ENCODE assay signal across 8 cellular contexts in the genomic region with DNA sequence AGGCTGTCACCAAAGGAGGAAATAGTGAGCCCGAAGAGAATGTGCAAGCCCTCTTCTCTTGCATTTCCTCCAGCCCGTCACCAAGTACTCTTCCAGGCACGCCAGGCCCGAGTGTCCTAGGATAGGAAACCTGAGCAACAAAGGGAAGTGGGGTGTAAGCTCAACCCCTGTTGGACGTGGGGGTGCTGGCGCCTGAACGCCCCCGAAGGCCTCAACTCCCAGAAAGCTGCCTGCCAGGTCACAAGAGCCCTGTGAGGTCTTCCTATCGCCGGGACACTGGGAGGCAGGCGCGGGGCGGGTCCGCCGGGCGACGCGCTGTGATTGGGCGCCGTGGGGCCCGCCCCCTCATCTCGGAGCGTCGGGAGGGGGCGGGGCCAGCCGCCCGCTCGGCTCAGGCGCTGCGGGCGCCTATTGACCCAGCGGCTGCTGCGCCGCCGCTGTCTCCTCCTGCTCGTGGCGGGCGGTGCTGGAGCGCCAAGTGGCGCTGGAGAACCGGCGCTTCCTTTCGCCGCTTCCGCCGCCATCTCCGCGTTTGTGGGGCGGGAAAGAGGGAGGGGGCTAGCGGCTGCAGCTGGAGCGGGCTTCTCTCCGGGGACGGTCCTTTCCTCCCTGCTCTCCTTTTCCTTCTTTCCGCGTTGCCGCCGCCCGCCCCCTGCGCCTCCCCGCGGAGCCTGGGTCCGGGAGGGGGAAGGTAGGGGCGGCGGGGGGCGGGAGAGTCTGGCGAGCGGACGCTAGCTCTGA. TPM values are rescaled to one million over a fixed set of nuclear protein-coding genes. Genes with fewer than 3 reads are reported as not detected.
DNase-seq lines count a peak whose midpoint lies in the region; ATAC-seq and TF ChIP-seq lines count a peak whose summit lies in the region.

No MANE protein-coding gene starts in this region.

- H2AFZ ChIP-seq in GM23248 = peak overlapping the region; percentile 95
- peak overlapping the region; percentile 100 for H2AFZ ChIP-seq in Karpas-422 (ENCODE audit: low read length)

- H3K27ac ChIP-seq in GM23248 = peak overlapping the region; percentile 85
- H3K27ac ChIP-seq in Karpas-422 (ENCODE audit: low read length) = peak overlapping the region; percentile 46; the same call in 1 of the 2 replicates

- peak overlapping the region; percentile 91 for H3K27ac Mint-ChIP-seq in activated T-helper 2 cell treated with anti-CD3 and anti-CD28 coated beads, Interferon-gamma antibody, Interleukin-2, Interleukin-4, amounts not matched to agents 10 μg/mL and 5 μg/mL and 100 μg/mL, durations not matched to agents 14 hours and 24 hours and 36 hours
- H3K27ac Mint-ChIP-seq in nephron = peak overlapping the region; percentile 93 to 99 (median 99)
- H3K27ac Mint-ChIP-seq in stimulated activated naive CD8-positive, alpha-beta T cell treated with anti-CD3 and anti-CD28 coated beads, Interleukin-15, amount 100 ng/mL, for 72 hours = peak overlapping the region; percentile 91 to 93

- peak overlapping the region; percentile 84 for H3K9ac ChIP-seq in GM23248
- H3K9ac ChIP-seq in Karpas-422 (ENCODE audit: low read length) = peak overlapping the region; percentile 75

- H3K9me2 ChIP-seq in GM23248 (ENCODE audit: insufficient read depth) (no peaks in the 10 kb centered on the region), Karpas-422 (replicated peaks; ENCODE audit: insufficient read depth, low read length) (no peaks in the 10 kb centered on the region)

- H3K79me2 ChIP-seq in GM23248 (ENCODE audit: insufficient read depth) = peaks cover 39% of the 10 kb centered on the region
- no peaks in the 10 kb centered on the region for H3K79me2 ChIP-seq in Karpas-422 (ENCODE audit: low read length)

- H4K20me1 ChIP-seq in GM23248 (ENCODE audit: insufficient read depth) = no peaks in the 10 kb centered on the region
- H4K20me1 ChIP-seq in Karpas-422 (ENCODE audit: insufficient read depth, low read depth, low read length) = peaks cover 11% of the 10 kb centered on the region; the same call in 1 of the 2 replicates

- H3K36me3 Mint-ChIP-seq in activated T-helper 2 cell treated with anti-CD3 and anti-CD28 coated beads, Interferon-gamma antibody, Interleukin-2, Interleukin-4, amounts not matched to agents 10 μg/mL and 5 μg/mL and 100 μg/mL, durations not matched to agents 14 hours and 24 hours and 36 hours (ENCODE audit: low read depth) = peaks cover 10% of the 10 kb centered on the region
- peaks cover 4% of the 10 kb centered on the region for H3K36me3 Mint-ChIP-seq in nephron (ENCODE audit: low read depth)

- peaks cover 24% of the 10 kb centered on the region for H3K4me1 ChIP-seq in GM23248 (ENCODE audit: insufficient read depth)
- H3K4me1 ChIP-seq in Karpas-422 (ENCODE audit: low read length) = peaks cover 22% of the 10 kb centered on the region

- peaks cover 34% of the 10 kb centered on the region for H3K4me1 Mint-ChIP-seq in activated T-helper 2 cell treated with anti-CD3 and anti-CD28 coated beads, Interferon-gamma antibody, Interleukin-2, Interleukin-4, amounts not matched to agents 10 μg/mL and 5 μg/mL and 100 μg/mL, durations not matched to agents 14 hours and 24 hours and 36 hours (ENCODE audit: low read depth)
- peaks cover 30% of the 10 kb centered on the region for H3K4me1 Mint-ChIP-seq in nephron
- peaks cover 33% of the 10 kb centered on the region for H3K4me1 Mint-ChIP-seq in stimulated activated naive CD8-positive, alpha-beta T cell treated with anti-CD3 and anti-CD28 coated beads, Interleukin-15, amount 100 ng/mL, for 72 hours

- no peak for TF ChIP-seq CTCF in nephron (IDR thresholded peaks at IDR 0.05; ENCODE audit: unreplicated experiment in 3 of 3)

- intact Hi-C loops in activated T-helper 2 cell treated with anti-CD3 and anti-CD28 coated beads, Interferon-gamma antibody, Interleukin-2, Interleukin-4, amounts not matched to agents 10 μg/mL and 5 μg/mL and 100 μg/mL, durations not matched to agents 14 hours and 24 hours and 36 hours (cut with micrococcal nuclease) = loop anchor here (2.0 to 5.0 kb wide), 2 partner anchors 32 to 633 kb away; no protein-coding TSS in a partner anchor

- H3K27me3 ChIP-seq in GM23248 (replicated peaks; ENCODE audit: insufficient read depth) (no peaks in the 10 kb centered on the region), Karpas-422 (ENCODE audit: low read length) (0 out of 2 replicates have a peak, but pooled peaks cover 3% of the 10 kb centered on the region)

- no peaks in the 10 kb centered on the region for H3K36me3 ChIP-seq in GM23248 (ENCODE audit: low read depth)
- H3K36me3 ChIP-seq in Karpas-422 (ENCODE audit: insufficient read depth, low read length) = no peaks in the 10 kb centered on the region

- peak overlapping the region; percentile 86 for H3K4me3 Mint-ChIP-seq in activated T-helper 2 cell treated with anti-CD3 and anti-CD28 coated beads, Interferon-gamma antibody, Interleukin-2, Interleukin-4, amounts not matched to agents 10 μg/mL and 5 μg/mL and 100 μg/mL, durations not matched to agents 14 hours and 24 hours and 36 hours (ENCODE audit: low read depth)
- peak overlapping the region; percentile 90 to 94 (median 93) for H3K4me3 Mint-ChIP-seq in nephron
- H3K4me3 Mint-ChIP-seq in stimulated activated naive CD8-positive, alpha-beta T cell treated with anti-CD3 and anti-CD28 coated beads, Interleukin-15, amount 100 ng/mL, for 72 hours = peak overlapping the region; percentile 87

- no peaks in the 10 kb centered on the region for H3K9me3 ChIP-seq in GM23248 (ENCODE audit: low read depth)
- peaks cover 2% of the 10 kb centered on the region; the same call in 1 of the 2 replicates for H3K9me3 ChIP-seq in Karpas-422 (ENCODE audit: low read length)

- H3K9me3 Mint-ChIP-seq in activated T-helper 2 cell treated with anti-CD3 and anti-CD28 coated beads, Interferon-gamma antibody, Interleukin-2, Interleukin-4, amounts not matched to agents 10 μg/mL and 5 μg/mL and 100 μg/mL, durations not matched to agents 14 hours and 24 hours and 36 hours = peaks cover 14% of the 10 kb centered on the region
- peaks cover 24% of the 10 kb centered on the region for H3K9me3 Mint-ChIP-seq in nephron
- peaks cover 0 to 6% of the 10 kb centered on the region in 2 donors for H3K9me3 Mint-ChIP-seq in stimulated activated naive CD8-positive, alpha-beta T cell treated with anti-CD3 and anti-CD28 coated beads, Interleukin-15, amount 100 ng/mL, for 72 hours

- peaks cover 6% of the 10 kb centered on the region for H3K27me3 Mint-ChIP-seq in activated T-helper 2 cell treated with anti-CD3 and anti-CD28 coated beads, Interferon-gamma antibody, Interleukin-2, Interleukin-4, amounts not matched to agents 10 μg/mL and 5 μg/mL and 100 μg/mL, durations not matched to agents 14 hours and 24 hours and 36 hours (ENCODE audit: low read depth)
- no peaks in the 10 kb centered on the region for H3K27me3 Mint-ChIP-seq in nephron (ENCODE audit: low read depth)
- H3K27me3 Mint-ChIP-seq in stimulated activated naive CD8-positive, alpha-beta T cell treated with anti-CD3 and anti-CD28 coated beads, Interleukin-15, amount 100 ng/mL, for 72 hours = no peaks in the 10 kb centered on the region

- WGBS in GM23248 (ENCODE audit: low coverage in 1 of 2, low lambda C conversion rate in 2 of 2, missing lambda C conversion rate in 2 of 2), 2 experiments = 1 to 2% methylated on average over 33 to 41 of the region's 68 CpGs

- H3K4me3 ChIP-seq in GM23248 (peak overlapping the region; percentile 91), Karpas-422 (ENCODE audit: low read length) (peak overlapping the region; percentile 79)

- DNase-seq in EL = peak; percentile 90
- DNase-seq in GM23248 = peak; percentile 96
- peak; percentile 96 for DNase-seq in Karpas-422
- DNase-seq in RPMI8226 = peak; percentile 98
- peak; percentile 74 for DNase-seq in activated T-helper 2 cell treated with anti-CD3 and anti-CD28 coated beads, Interferon-gamma antibody, Interleukin-2, Interleukin-4, amounts not matched to agents 10 μg/mL and 5 μg/mL and 100 μg/mL, durations not matched to agents 14 hours and 24 hours and 36 hours (ENCODE audit: low spot score)
- DNase-seq in fibroblast of peridontal ligament (ENCODE audit: extremely low read depth) = peak; percentile 77
- DNase-seq in stimulated activated naive CD8-positive, alpha-beta T cell treated with anti-CD3 and anti-CD28 coated beads, Interleukin-15, amount 100 ng/mL, for 72 hours = peak; percentile 81 to 83

- H3F3A ChIP-seq in GM23248 (ENCODE audit: insufficient read depth) = peaks cover 18% of the 10 kb centered on the region; the same call in 1 of the 2 replicates

- ATAC-seq in stimulated activated naive CD8-positive, alpha-beta T cell treated with anti-CD3 and anti-CD28 coated beads, Interleukin-15, amount 100 ng/mL, for 72 hours = peak; percentile 82

- in situ Hi-C loops in GM23248 (cut with MboI) = no loop called here

- H3K4me2 ChIP-seq in GM23248 (ENCODE audit: unreplicated experiment) (peak overlapping the region; percentile 97), Karpas-422 (ENCODE audit: low read depth, low read length, poor library complexity, severe bottlenecking) (peak overlapping the region; percentile 94)

RNA-seq across cellular contexts. Expression of a gene that starts 0.6 kb away (rescaled TPM):
- 54.6 and 59.3 TPM in 2 replicates for total RNA-seq in GM23248 (2014; rRNA removed; shearing (Covaris generic))
- 18.1 and 20.8 TPM in 2 replicates for polyA plus RNA-seq in GM23248 (2016; fragmentation: Nextera tagmentation; extraction: Ambion mirVana)
- total RNA-seq in Karpas-422 (2014; rRNA removed; shearing (Covaris generic); ENCODE audit: low replicate concordance) = 4.8 and 20.3 TPM in 2 replicates
- total RNA-seq in activated T-helper 2 cell treated with anti-CD3 and anti-CD28 coated beads, Interferon-gamma antibody, Interleukin-2, Interleukin-4, amounts not matched to agents 10 μg/mL and 5 μg/mL and 100 μg/mL, durations not matched to agents 14 hours and 24 hours and 36 hours = 33.1 and 33.3 TPM in 2 replicates

Comparison
In these comparisons a context has a peak if more than half of its experiments do, and no peak if none do; other contexts are left out.
1. Peak in every context shown above with its lines: DNase-seq, ATAC-seq, H3K4me3 ChIP-seq and H3K27ac ChIP-seq.